9 cellular contexts compared by ENCODE assay signal in genomic region chr17:17783121-17783824, GRCh38. TPM values are rescaled to one million over a fixed set of nuclear protein-coding genes. Genes with fewer than 3 reads are reported as not detected.
DNase-seq lines count a peak whose midpoint lies in the region; ATAC-seq and TF ChIP-seq lines count a peak whose summit lies in the region.
"Had no signal": no experiment of that assay in that cellular context is flagged by ENCODE, and none has a peak within 500 bp of the region (broad histone marks: within the 10 kb centered on the region; RNA-seq: fewer than 3 reads in every experiment).

No MANE protein-coding gene starts in this region.

- TF ChIP-seq CTCF in RWPE2 (IDR thresholded peaks at IDR 0.05; ENCODE audit: poor library complexity, severe bottlenecking) (peak; percentile 23), retinal pigment epithelial cell (conservative IDR thresholded peaks at IDR 0.05; ENCODE audit: low read depth, low read length) (peak; percentile 21)

- H3K9me3 ChIP-seq in RWPE2 (ENCODE audit: severe bottlenecking), result no peaks in the 10 kb centered on the region
- H3K9me3 ChIP-seq: SJSA1 had no signal

- H3K36me3 ChIP-seq in RWPE2 (ENCODE audit: low read depth), result no peaks in the 10 kb centered on the region

- ATAC-seq in RWPE2 (ENCODE audit: low read depth) (peak; percentile 26), GM19463 (IDR thresholded peaks at IDR 0.05; ENCODE audit: unreplicated experiment) (no peak)

- H3K27ac ChIP-seq in RWPE2 (ENCODE audit: poor library complexity, severe bottlenecking), result peak overlapping the region; percentile 75
- H3K27ac ChIP-seq: SJSA1 had no signal

- no peaks in the 10 kb centered on the region for H3K27me3 ChIP-seq in RWPE2 (ENCODE audit: insufficient read depth, poor library complexity, severe bottlenecking)
- H3K27me3 ChIP-seq: SJSA1 had no signal

- peaks cover 19% of the 10 kb centered on the region for H3K4me1 ChIP-seq in RWPE2 (ENCODE audit: insufficient read depth, poor library complexity, severe bottlenecking)

- DNase-seq in Daoy (ENCODE audit: low read depth) (peak; percentile 57), HPDE6-E6E7 (ENCODE audit: extremely low spot score) (peak; percentile 43), RWPE2 (ENCODE audit: low spot score) (no peak), amygdala (lab: John Stamatoyannopoulos, UW) (peak in 40 of 56 donors; percentile 28 to 84 (median 62)), iPS DF 19.7 (ENCODE audit: low read depth, low spot score) (peak; percentile 42), retinal pigment epithelial cell (ENCODE audit: low read depth) (no peak), NCI-H226 (no peak)

- H3K4me3 ChIP-seq in RWPE2 (ENCODE audit: severe bottlenecking) (peak overlapping the region; percentile 34), retinal pigment epithelial cell (ENCODE audit: low read length) (peak overlapping the region; percentile 45)
- H3K4me3 ChIP-seq: SJSA1 had no signal

RNA-seq across cellular contexts. Expression of gene SREBF1, which starts 53.5 kb away (rescaled TPM):
- total RNA-seq in Daoy (2014; rRNA removed; shearing (Covaris generic)), result 19.1 and 24.7 TPM in 2 replicates

Comparison
In these comparisons a context has a peak if more than half of its experiments do, and no peak if none do; other contexts are left out.
1. DNase-seq: peak in Daoy (single experiment), HPDE6-E6E7 (single experiment), amygdala (40 of 56) and iPS DF 19.7 (single experiment); none in RWPE2 (single experiment), retinal pigment epithelial cell (single experiment) and NCI-H226 (single experiment).